In genomic region chr5:2188661-2189060, GRCh38 we compare ENCODE assay signal across 26 cellular contexts.
"Had no signal": no experiment of that assay in that cellular context is flagged by ENCODE, and none has a peak within 500 bp of the region (broad histone marks: within the 10 kb centered on the region; RNA-seq: fewer than 3 reads in every experiment).

No MANE protein-coding gene starts in this region.

- H3K9me3 Mint-ChIP-seq: mesothelial cell of epicardium; nephron; neural crest cell; stimulated activated naive B cell treated with anti-CD40 and anti-IgM and Interleukin-4, amounts not matched to agents 10 μg/mL and 1 μg/mL and 100 μg/mL, for 72 hours had no signal

- H3K4me1 Mint-ChIP-seq: naive B cell; stimulated activated naive B cell treated with anti-CD40 and anti-IgM and Interleukin-4, amounts not matched to agents 10 μg/mL and 1 μg/mL and 100 μg/mL, for 72 hours had no signal

- H3K36me3 Mint-ChIP-seq: mesothelial cell of epicardium; naive B cell; stimulated activated naive B cell treated with anti-CD40 and anti-IgM and Interleukin-4, amounts not matched to agents 10 μg/mL and 1 μg/mL and 100 μg/mL, for 72 hours had no signal

- H3K27ac Mint-ChIP-seq: mesothelial cell of epicardium; nephron; stimulated activated naive B cell treated with anti-CD40 and anti-IgM and Interleukin-4, amounts not matched to agents 10 μg/mL and 1 μg/mL and 100 μg/mL, for 72 hours had no signal

- H3K36me3 ChIP-seq: left lung, lower lobe of right lung, right atrium auricular region, right lobe of liver, stomach, thyroid gland, transverse colon, upper lobe of right lung, uterus had no signal

- H3K4me3 Mint-ChIP-seq: mesothelial cell of epicardium; naive B cell; nephron; neural crest cell; stimulated activated naive B cell treated with anti-CD40 and anti-IgM and Interleukin-4, amounts not matched to agents 10 μg/mL and 1 μg/mL and 100 μg/mL, for 72 hours had no signal

- H3K9me3 ChIP-seq: left lung, lower lobe of right lung, right atrium auricular region, right lobe of liver, stomach, testis, thyroid gland, transverse colon, upper lobe of right lung, uterus had no signal

- H3K9ac ChIP-seq: parathyroid adenoma had no signal

- H3K27me3 ChIP-seq: right atrium auricular region, right lobe of liver, testis, thyroid gland, transverse colon, upper lobe of right lung, uterus had no signal

- H3K4me1 ChIP-seq: left lung, lower lobe of right lung, parathyroid adenoma, right atrium auricular region, right lobe of liver, stomach, thyroid gland, transverse colon, upper lobe of right lung, uterus had no signal

- H3K4me3 ChIP-seq: left lung, lower lobe of right lung, right atrium auricular region, right lobe of liver, smooth muscle cell, stomach, testis, thyroid gland, transverse colon, upper lobe of right lung, uterus had no signal

- DNase-seq: hippocampal formation; kidney; left colon; left lung; lower lobe of right lung; mammary epithelial cell; mesenchymal stem cell; naive B cell; nucleus accumbens; stimulated activated CD4-positive, alpha-beta T cell treated with anti-CD3 and anti-CD28 coated beads, Interleukin-1b, Interleukin-23, amount 100 ng/mL, for 48 hours; stimulated activated CD4-positive, alpha-beta T cell treated with anti-CD3 and anti-CD28 coated beads, Interleukin-4, amount 100 ng/mL, for 1 hour; stimulated activated naive B cell treated with anti-CD40 and anti-IgM and Interleukin-4, amounts not matched to agents 10 μg/mL and 1 μg/mL and 100 μg/mL, for 72 hours; stimulated activated naive CD8-positive, alpha-beta T cell treated with anti-CD3 and anti-CD28 coated beads, Interleukin-15, Interleukin-2, amounts not matched to agents 100 U/mL and 50 U/mL, for 24 hours; stomach; testis; thyroid gland; transverse colon; upper lobe of right lung; uterus had no signal

- H3K27ac ChIP-seq: left lung, lower lobe of right lung, parathyroid adenoma, right atrium auricular region, right lobe of liver, stomach, testis, thyroid gland, transverse colon, upper lobe of right lung, uterus had no signal
